Comparison of ENCODE assay signal across 13 cellular contexts in the genomic region with DNA sequence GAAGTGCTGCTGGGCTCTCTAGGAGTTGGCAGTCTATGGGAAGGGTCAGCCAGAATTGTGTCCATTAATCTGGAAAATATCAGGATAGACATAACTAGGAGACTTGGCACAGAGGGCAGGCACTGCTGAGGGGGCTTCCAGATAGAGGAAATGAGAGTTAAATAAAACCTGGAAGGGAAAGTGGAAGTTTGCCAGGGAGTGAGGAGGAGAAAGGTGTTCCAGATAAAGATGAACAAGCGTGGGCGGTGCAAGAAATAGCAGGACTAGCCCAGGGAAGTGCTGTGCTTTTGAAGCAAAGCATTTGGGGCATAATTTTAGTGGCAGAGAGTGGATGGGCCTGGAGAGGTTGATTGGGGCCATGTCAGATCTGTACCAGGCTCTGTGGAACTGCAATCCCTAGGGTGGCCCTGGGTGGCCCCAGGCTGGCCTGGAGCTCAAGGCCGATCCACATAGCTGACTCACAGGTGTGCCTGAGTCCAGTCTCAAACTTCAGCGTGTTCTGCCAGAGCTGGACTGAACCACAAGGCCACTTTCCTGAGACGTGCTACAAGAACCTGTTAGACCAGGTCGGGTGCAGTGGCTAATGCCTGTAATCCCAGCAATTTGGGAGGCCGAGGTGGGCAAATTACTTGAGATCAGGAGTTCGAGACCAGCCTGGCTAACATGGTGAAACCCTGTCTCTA. TPM values are rescaled to one million over a fixed set of nuclear protein-coding genes. Genes with fewer than 3 reads are reported as not detected.
DNase-seq lines count a peak whose midpoint lies in the region; ATAC-seq and TF ChIP-seq lines count a peak whose summit lies in the region.
"Had no signal": no experiment of that assay in that cellular context is flagged by ENCODE, and none has a peak within 500 bp of the region (broad histone marks: within the 10 kb centered on the region; RNA-seq: fewer than 3 reads in every experiment).

No MANE protein-coding gene starts in this region.

- H3K9me3 ChIP-seq in RWPE2 (ENCODE audit: severe bottlenecking): no peaks in the 10 kb centered on the region
- H3K9me3 ChIP-seq in smooth muscle cell (replicated peaks; ENCODE audit: low read depth): no peaks in the 10 kb centered on the region
- H3K9me3 ChIP-seq in BE2C: no peaks in the 10 kb centered on the region
- H3K9me3 ChIP-seq in vagina: no peaks in the 10 kb centered on the region

- TF ChIP-seq POLR2A in vagina (IDR thresholded peaks at IDR 0.05): no peak

- H3K27me3 Mint-ChIP-seq in T-helper 2 cell treated with Interferon-gamma antibody and Interleukin-4, amounts not matched to agents 5 μg/mL and 100 μg/mL, for 36 hours (ENCODE audit: low read depth): no peaks in the 10 kb centered on the region

- no peaks in the 10 kb centered on the region for H3K9me3 Mint-ChIP-seq in T-helper 2 cell treated with Interferon-gamma antibody and Interleukin-4, amounts not matched to agents 5 μg/mL and 100 μg/mL, for 36 hours
- H3K9me3 Mint-ChIP-seq: nephron had no signal

- H2AFZ ChIP-seq in smooth muscle cell (ENCODE audit: low read depth): no peak overlapping the region

- no peaks in the 10 kb centered on the region for H3K79me2 ChIP-seq in smooth muscle cell (ENCODE audit: low read depth)

- ATAC-seq in RWPE2 (ENCODE audit: low read depth) (peak; percentile 39; the same call in 2 of the 3 replicates), foreskin keratinocyte (peak; percentile 50)

- peaks cover 64% of the 10 kb centered on the region for H3K36me3 Mint-ChIP-seq in T-helper 2 cell treated with Interferon-gamma antibody and Interleukin-4, amounts not matched to agents 5 μg/mL and 100 μg/mL, for 36 hours (ENCODE audit: low read depth)

- H3K36me3 ChIP-seq in RWPE2 (ENCODE audit: low read depth) (no peaks in the 10 kb centered on the region), smooth muscle cell (ENCODE audit: low read depth) (no peaks in the 10 kb centered on the region), BE2C (no peaks in the 10 kb centered on the region), vagina (no peaks in the 10 kb centered on the region)

- H3K4me3 ChIP-seq in RWPE2 (ENCODE audit: severe bottlenecking) (no peak overlapping the region), smooth muscle cell (no peak overlapping the region), BE2C (ENCODE audit: low read depth, low read length) (no peak overlapping the region), vagina (no peak overlapping the region)

- peak overlapping the region; percentile 65 for H3K27ac Mint-ChIP-seq in T-helper 2 cell treated with Interferon-gamma antibody and Interleukin-4, amounts not matched to agents 5 μg/mL and 100 μg/mL, for 36 hours
- H3K27ac Mint-ChIP-seq: nephron had no signal

- peak overlapping the region; percentile 13 for H3K4me2 ChIP-seq in smooth muscle cell

- H3K27me3 ChIP-seq in RWPE2 (ENCODE audit: insufficient read depth, poor library complexity, severe bottlenecking) (no peaks in the 10 kb centered on the region), foreskin keratinocyte (no peaks in the 10 kb centered on the region), smooth muscle cell (ENCODE audit: low read depth) (no peaks in the 10 kb centered on the region), BE2C (no peaks in the 10 kb centered on the region), vagina (no peaks in the 10 kb centered on the region)

- peaks cover 22% of the 10 kb centered on the region for H3K4me1 ChIP-seq in RWPE2 (ENCODE audit: insufficient read depth, poor library complexity, severe bottlenecking)
- H3K4me1 ChIP-seq in foreskin keratinocyte: peaks cover 14% of the 10 kb centered on the region
- H3K4me1 ChIP-seq in smooth muscle cell (ENCODE audit: low read depth): peaks cover 4% of the 10 kb centered on the region
- H3K4me1 ChIP-seq in BE2C: no peaks in the 10 kb centered on the region
- H3K4me1 ChIP-seq in vagina: peaks cover 14% of the 10 kb centered on the region

- TF ChIP-seq CTCF in RWPE2 (IDR thresholded peaks at IDR 0.05; ENCODE audit: poor library complexity, severe bottlenecking) (no peak), foreskin keratinocyte (conservative IDR thresholded peaks at IDR 0.05) (no peak), smooth muscle cell (IDR thresholded peaks at IDR 0.05; ENCODE audit: borderline replicate concordance, insufficient read depth, poor library complexity, severe bottlenecking) (no peak), BE2C (IDR thresholded peaks at IDR 0.05; ENCODE audit: low read depth, low read length) (no peak), vagina (IDR thresholded peaks at IDR 0.05) (no peak)

- no peaks in the 10 kb centered on the region for H4K20me1 ChIP-seq in smooth muscle cell (ENCODE audit: low read depth)

- WGBS in smooth muscle cell (ENCODE audit: low lambda C conversion rate): 80% methylated on average over 8 of the region's 8 CpGs

- H3K4me1 Mint-ChIP-seq in T-helper 2 cell treated with Interferon-gamma antibody and Interleukin-4, amounts not matched to agents 5 μg/mL and 100 μg/mL, for 36 hours (ENCODE audit: low read depth): peaks cover 56% of the 10 kb centered on the region
- H3K4me1 Mint-ChIP-seq: nephron had no signal

- no peak overlapping the region for H3K9ac ChIP-seq in smooth muscle cell (ENCODE audit: low read depth)

- H3K4me3 Mint-ChIP-seq in T-helper 2 cell treated with Interferon-gamma antibody and Interleukin-4, amounts not matched to agents 5 μg/mL and 100 μg/mL, for 36 hours: peak overlapping the region; percentile 58
- H3K4me3 Mint-ChIP-seq: nephron had no signal

- peaks cover 25% of the 10 kb centered on the region for H3F3A ChIP-seq in smooth muscle cell (ENCODE audit: low read depth)

- intact Hi-C loops in vagina (cut with DNase I): no loop called here

- DNase-seq in T-helper 2 cell treated with Interferon-gamma antibody and Interleukin-4, amounts not matched to agents 5 μg/mL and 100 μg/mL, for 36 hours (ENCODE audit: low spot score): no peak
- DNase-seq in T-helper 2 cell: no peak
- DNase-seq in RWPE2 (ENCODE audit: low spot score): no peak
- DNase-seq in foreskin keratinocyte: peak in 1 of 2 donors; percentile 55
- no peak for DNase-seq in smooth muscle cell (lab: John Stamatoyannopoulos, UW; ENCODE audit: unreplicated experiment)
- no peak for DNase-seq in DMS79 (lab: John Stamatoyannopoulos, UW)
- no peak for DNase-seq in BE2C
- DNase-seq in vagina (ENCODE audit: extremely low spot score in 2 of 2): no peak
- DNase-seq: DND-41, NCI-H1048, NCI-H774 had no signal

- H3K27ac ChIP-seq in RWPE2 (ENCODE audit: poor library complexity, severe bottlenecking): peak overlapping the region; percentile 69
- H3K27ac ChIP-seq in foreskin keratinocyte: no peak overlapping the region
- H3K27ac ChIP-seq in smooth muscle cell (ENCODE audit: low read depth): peak overlapping the region; percentile 98
- H3K27ac ChIP-seq in vagina: no peak overlapping the region
- H3K27ac ChIP-seq: HL-60 had no signal

RNA-seq across cellular contexts. Expression of a gene that starts 26.9 kb away (rescaled TPM):
- 2.9 and 4.3 TPM in 2 replicates for total RNA-seq in foreskin keratinocyte
- polyA plus RNA-seq in foreskin keratinocyte: 2.1 and 3.4 TPM in 2 replicates
- 11.0 and 13.1 TPM in 2 replicates for total RNA-seq in smooth muscle cell
- polyA plus RNA-seq in smooth muscle cell: 8.5 and 18.9 TPM in 2 replicates
- 3.3 TPM for polyA plus RNA-seq in BE2C (2012; ENCODE audit: insufficient read depth, insufficient read length, low read depth)
- total RNA-seq in vagina: 16.9 TPM

RNA-seq across cellular contexts. Expression of a gene that starts 58.4 kb away (rescaled TPM):
- 233 and 247 TPM in 2 replicates for total RNA-seq in foreskin keratinocyte
- 231 and 250 TPM in 2 replicates for polyA plus RNA-seq in foreskin keratinocyte
- total RNA-seq in smooth muscle cell: 92.5 and 122 TPM in 2 replicates
- 102 and 107 TPM in 2 replicates for polyA plus RNA-seq in smooth muscle cell
- polyA plus RNA-seq in BE2C (2012; ENCODE audit: insufficient read depth, insufficient read length, low read depth): 228 TPM
- total RNA-seq in vagina: 106 TPM

Comparison
In these comparisons a context has a peak if more than half of its experiments do, and no peak if none do; other contexts are left out.
1. H3K27ac ChIP-seq: peak in RWPE2 (single experiment) and smooth muscle cell (single experiment); none in foreskin keratinocyte (single experiment) and vagina (single experiment).